In the genomic region with DNA sequence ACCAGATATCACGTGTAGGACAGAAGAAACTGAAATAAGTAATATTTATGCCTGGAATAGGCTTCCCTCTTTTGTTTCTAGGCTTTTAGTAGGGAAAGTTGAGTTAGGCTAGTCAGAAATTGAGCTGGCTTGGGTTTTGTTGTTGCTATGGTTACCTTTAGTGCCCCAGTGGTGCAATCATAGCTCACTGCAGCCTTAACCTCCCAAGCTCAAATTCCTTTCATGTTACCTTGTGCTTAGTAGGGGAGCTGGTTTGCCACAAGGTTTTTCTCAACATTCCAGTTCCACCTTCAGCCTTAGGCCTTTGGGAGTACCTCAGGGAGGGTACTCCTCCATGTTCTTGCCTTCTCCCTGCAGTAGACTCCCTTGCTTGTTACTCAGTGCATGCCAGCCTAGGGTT, we compare ENCODE assay signal across 31 cellular contexts.
DNase-seq lines count a peak whose midpoint lies in the region; ATAC-seq and TF ChIP-seq lines count a peak whose summit lies in the region.
"Had no signal": no experiment of that assay in that cellular context is flagged by ENCODE, and none has a peak within 500 bp of the region (broad histone marks: within the 10 kb centered on the region; RNA-seq: fewer than 3 reads in every experiment).

No MANE protein-coding gene starts in this region.

- no peaks in the 10 kb centered on the region; the same call in 1 of the 2 replicates for H3K27me3 Mint-ChIP-seq in HFFc6 (ENCODE audit: insufficient read depth)
- H3K27me3 Mint-ChIP-seq: activated CD4-positive, alpha-beta T cell treated with anti-CD3 and anti-CD28 coated beads, Interleukin-2, amount 10 ng/mL, durations not matched to agents 7 days and 5 days; B cell; CD8-positive, alpha-beta memory T cell; central memory CD8-positive, alpha-beta T cell; IgD-negative memory B cell; memory B cell; type B pancreatic cell had no signal

- intact Hi-C loops in cardiac septum (cut with DNase I): no loop called here

- peaks cover 9% of the 10 kb centered on the region for H3K4me1 Mint-ChIP-seq in HFFc6 (ENCODE audit: low read depth)
- H3K4me1 Mint-ChIP-seq: B cell; central memory CD8-positive, alpha-beta T cell; IgD-negative memory B cell; memory B cell; neural crest cell had no signal

- H3K4me3 ChIP-seq in AG10803 (ENCODE audit: low read length): no peak overlapping the region
- H3K4me3 ChIP-seq: pancreas, Peyer's patch, right atrium auricular region had no signal

- TF ChIP-seq CTCF in AG10803 (conservative IDR thresholded peaks at IDR 0.05; ENCODE audit: low read length) (no peak), HFFc6 (IDR thresholded peaks at IDR 0.05) (no peak)

- ATAC-seq in esophagus mucosa (no peak), GM19328 (IDR thresholded peaks at IDR 0.05; ENCODE audit: unreplicated experiment) (no peak)
- ATAC-seq: HCT116, pancreas had no signal

- peaks cover 38% of the 10 kb centered on the region for H3K36me3 Mint-ChIP-seq in HFFc6 (ENCODE audit: low read depth)

- no peak overlapping the region for H3K27ac Mint-ChIP-seq in HFFc6
- H3K27ac Mint-ChIP-seq: activated CD4-positive, alpha-beta T cell treated with anti-CD3 and anti-CD28 coated beads, Interleukin-2, amount 10 ng/mL, durations not matched to agents 7 days and 5 days; B cell; IgD-negative memory B cell; memory B cell had no signal

- H3K4me3 Mint-ChIP-seq in HFFc6: no peak overlapping the region
- H3K4me3 Mint-ChIP-seq: activated CD4-positive, alpha-beta T cell treated with anti-CD3 and anti-CD28 coated beads, Interleukin-2, amount 10 ng/mL, durations not matched to agents 7 days and 5 days; B cell; CD8-positive, alpha-beta memory T cell; central memory CD8-positive, alpha-beta T cell; IgD-negative memory B cell; memory B cell; neural crest cell; type B pancreatic cell had no signal

- peak; percentile 20 for DNase-seq in AG10803 (ENCODE audit: low read depth)
- peak; percentile 18 for DNase-seq in HFFc6
- DNase-seq in astrocyte of the hippocampus (ENCODE audit: low read depth, low spot score): peak; percentile 17
- peak; percentile 38 for DNase-seq in glomerular visceral epithelial cell (ENCODE audit: extremely low spot score)
- no peak for DNase-seq in activated CD4-positive, alpha-beta T cell treated with anti-CD3 and anti-CD28 coated beads for 48 hours
- DNase-seq in cardiac septum (ENCODE audit: low spot score): no peak
- DNase-seq: activated CD4-positive, alpha-beta T cell treated with anti-CD3 and anti-CD28 coated beads, Interleukin-2, amount 10 ng/mL, durations not matched to agents 7 days and 5 days; activated naive CD4-positive, alpha-beta T cell treated with anti-CD3 and anti-CD28 coated beads, Interleukin-2, amount 50 U/mL, for 16 hours; activated T-cell treated with anti-CD3 and anti-CD28 coated beads, Interleukin-2, amount 50 U/mL, for 48 hours; CD8-positive, alpha-beta memory T cell; GF-D8; kidney glomerular epithelial cell; NCI-H1417; NCI-H2029 treated with DMSO at 0.1 percent for 48 hours; NCI-H526 treated with DMSO at 0.1 percent for 48 hours; pancreas; Peyer's patch; stimulated activated CD4-positive, alpha-beta T cell treated with anti-CD3 and anti-CD28 coated beads, Interleukin-2, amount 100 ng/mL, for 48 hours; SW 1271; T-helper 9 cell; WERI-Rb-1 had no signal

- no peaks in the 10 kb centered on the region; the same call in 1 of the 2 replicates for H3K9me3 Mint-ChIP-seq in HFFc6
- H3K9me3 Mint-ChIP-seq: central memory CD8-positive, alpha-beta T cell; type B pancreatic cell had no signal

Comparison
In these comparisons a context has a peak if more than half of its experiments do, and no peak if none do; other contexts are left out.
1. DNase-seq: peak in AG10803 (single experiment), HFFc6 (single experiment), astrocyte of the hippocampus (single experiment) and glomerular visceral epithelial cell (single experiment); none in activated CD4-positive, alpha-beta T cell treated with anti-CD3 and anti-CD28 coated beads for 48 hours (single experiment) and cardiac septum (single experiment).